8 cellular contexts compared by ENCODE assay signal in the genomic region with DNA sequence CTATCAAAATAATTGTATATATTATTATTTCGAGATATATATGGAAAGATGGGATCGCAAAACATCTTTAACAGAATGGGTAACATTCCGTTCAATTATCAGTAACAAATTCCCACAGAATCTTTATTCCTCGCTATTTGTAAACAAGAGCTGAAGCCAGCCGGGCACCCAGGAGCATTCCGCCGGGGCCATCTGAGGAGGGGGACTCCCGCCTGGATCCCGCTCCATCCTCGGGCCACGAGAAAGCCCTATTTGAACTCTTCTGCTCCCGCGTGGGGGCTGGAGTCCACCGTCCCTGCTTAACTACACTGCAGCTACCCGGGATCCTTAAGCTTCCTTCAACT. TPM values are rescaled to one million over a fixed set of nuclear protein-coding genes. Genes with fewer than 3 reads are reported as not detected.
DNase-seq lines count a peak whose midpoint lies in the region; ATAC-seq and TF ChIP-seq lines count a peak whose summit lies in the region.

No MANE protein-coding gene starts in this region.

- H3K27ac ChIP-seq in mammary epithelial cell (ENCODE audit: insufficient read depth, low read depth, low read length) (peak overlapping the region; percentile 86), lung (ENCODE audit: low read depth in 1 of 2, low read length in 1 of 2) (peak overlapping the region; percentile 0 to 23), tibial artery (peak overlapping the region; percentile 86 to 89)

- no peak for ATAC-seq in activated T-cell treated with anti-CD3 and anti-CD28 coated beads, Interleukin-2, amount 50 U/mL, for 72 hours (replicated peaks in 1 of 2)
- ATAC-seq in lung (ENCODE audit: insufficient read depth, low FRiP score) = no peak
- ATAC-seq in GM18867 (IDR thresholded peaks at IDR 0.05; ENCODE audit: unreplicated experiment) = no peak

- no peaks in the 10 kb centered on the region for H3K36me3 ChIP-seq in mammary epithelial cell (ENCODE audit: insufficient read depth, low read length)
- H3K36me3 ChIP-seq in lung (ENCODE audit: control insufficient read depth in 2 of 2, insufficient read depth in 2 of 2, low read length in 2 of 2) = no peaks in the 10 kb centered on the region
- no peaks in the 10 kb centered on the region for H3K36me3 ChIP-seq in tibial artery

- dilution Hi-C loops in mammary epithelial cell (cut with HindIII; ENCODE audit: low sequenced_read_pairs) = no loop called here

- TF ChIP-seq CTCF in mammary epithelial cell (conservative IDR thresholded peaks at IDR 0.05 in 1 of 2, IDR thresholded peaks at IDR 0.05 in 1 of 2; ENCODE audit: extremely low read depth in 1 of 2, insufficient read depth in 1 of 2, low read depth in 1 of 2, low read length in 2 of 2) = no peak
- no peak for TF ChIP-seq CTCF in lung (IDR thresholded peaks at IDR 0.05; ENCODE audit: control extremely low read depth, extremely low read depth)
- TF ChIP-seq CTCF in tibial artery (IDR thresholded peaks at IDR 0.05) = no peak

- peak overlapping the region; percentile 69 to 89 (median 84) for H3K4me3 ChIP-seq in mammary epithelial cell (replicated peaks in 1 of 3; ENCODE audit: insufficient read depth in 1 of 3, low read depth in 2 of 3, low read length in 3 of 3)
- peak overlapping the region; percentile 27 for H3K4me3 ChIP-seq in lung
- peak overlapping the region; percentile 60 to 64 for H3K4me3 ChIP-seq in tibial artery

- H3K4me2 ChIP-seq in mammary epithelial cell (ENCODE audit: insufficient read depth, low read depth, low read length) = peak overlapping the region; percentile 99

- H3K79me2 ChIP-seq in mammary epithelial cell (ENCODE audit: insufficient read depth, low read length) = peaks cover 30% of the 10 kb centered on the region

- H3K27me3 Mint-ChIP-seq in activated T-cell treated with anti-CD3 and anti-CD28 coated beads, Interleukin-2, amount 50 U/mL, for 72 hours (ENCODE audit: low read depth) = peaks cover 36% of the 10 kb centered on the region

- H2AFZ ChIP-seq in mammary epithelial cell (ENCODE audit: low read depth, low read length) = peak overlapping the region; percentile 89

- no peaks in the 10 kb centered on the region for H3K9me3 ChIP-seq in mammary epithelial cell (replicated peaks; ENCODE audit: insufficient read depth, low read length)
- H3K9me3 ChIP-seq in lung (ENCODE audit: control insufficient read depth in 2 of 2, insufficient read depth in 1 of 2, low read length in 1 of 2) = no peaks in the 10 kb centered on the region
- no peaks in the 10 kb centered on the region for H3K9me3 ChIP-seq in tibial artery

- H3K9me3 Mint-ChIP-seq in activated T-cell treated with anti-CD3 and anti-CD28 coated beads, Interleukin-2, amount 50 U/mL, for 72 hours = peaks cover 0 to 4% of the 10 kb centered on the region in 2 donors

- H3K4me1 Mint-ChIP-seq in activated T-cell treated with anti-CD3 and anti-CD28 coated beads, Interleukin-2, amount 50 U/mL, for 72 hours (ENCODE audit: low read depth) = peaks cover 9% of the 10 kb centered on the region

- intact Hi-C loops in mammary epithelial cell (cut with micrococcal nuclease) (no loop called here), tibial artery (cut with DNase I; ENCODE audit: low total_unique reads) (no loop called here)

- H3K9ac ChIP-seq in mammary epithelial cell (ENCODE audit: insufficient read depth, low read length) = peak overlapping the region; percentile 84

- CTCF ChIA-PET in mammary epithelial cell (lab: Charles Lee; ENCODE audit: low non-redundant PET) = no interaction called here

- peaks cover 0 to 5% of the 10 kb centered on the region in 2 donors for H3K36me3 Mint-ChIP-seq in activated T-cell treated with anti-CD3 and anti-CD28 coated beads, Interleukin-2, amount 50 U/mL, for 72 hours (ENCODE audit: insufficient read depth in 2 of 2)

- H3K27ac Mint-ChIP-seq in activated T-cell treated with anti-CD3 and anti-CD28 coated beads, Interleukin-2, amount 50 U/mL, for 72 hours = no peak overlapping the region

- H3K27me3 ChIP-seq in mammary epithelial cell (ENCODE audit: insufficient read depth, low read length) (no peaks in the 10 kb centered on the region), lung (ENCODE audit: control insufficient read depth, insufficient read depth) (no peaks in the 10 kb centered on the region), tibial artery (no peaks in the 10 kb centered on the region)

- DNase-seq in activated T-cell treated with anti-CD3 and anti-CD28 coated beads, Interleukin-2, amount 50 U/mL, for 72 hours = peak in 1 of 2 donors; percentile 2
- DNase-seq in activated T-cell treated with anti-CD3 and anti-CD28 coated beads, Interleukin-2, amount 50 U/mL, for 48 hours = no peak
- DNase-seq in mammary epithelial cell (no peak), lung (ENCODE audit: low spot score) (no peak), tibial artery (peak in 1 of 2 donors; percentile 23), epidermal melanocyte (ENCODE audit: insufficient read length, low spot score) (no peak), NCI-H1092 (lab: John Stamatoyannopoulos, UW) (no peak)

- WGBS in mammary epithelial cell (ENCODE audit: low coverage, missing lambda C conversion rate) = 2% methylated on average over 13 of the region's 15 CpGs
- 5 to 6% methylated on average over 15 of the region's 15 CpGs for WGBS in lung, 2 donors

- BruUV-seq in mammary epithelial cell (replicated peaks; lab: Mats Ljungman, UMichigan) = no TSS peak

- H4K20me1 ChIP-seq in mammary epithelial cell (ENCODE audit: insufficient read depth, low read length) = no peaks in the 10 kb centered on the region

- H3K4me3 Mint-ChIP-seq in activated T-cell treated with anti-CD3 and anti-CD28 coated beads, Interleukin-2, amount 50 U/mL, for 72 hours = peak overlapping the region; percentile 46 to 96

- in situ Hi-C loops in mammary epithelial cell (cut with MboI; ENCODE audit: low sequenced_read_pairs in 2 of 2) = no loop called here

- H3K4me1 ChIP-seq in mammary epithelial cell (ENCODE audit: insufficient read depth, low read length) = peaks cover 17% of the 10 kb centered on the region
- peaks cover 0 to 10% of the 10 kb centered on the region in 2 donors for H3K4me1 ChIP-seq in lung (ENCODE audit: control insufficient read depth in 2 of 2, insufficient read depth in 2 of 2, low read length in 2 of 2)
- peaks cover 0 to 23% (median 4%) of the 10 kb centered on the region in 4 donors for H3K4me1 ChIP-seq in tibial artery

RNA-seq across cellular contexts. Expression of a gene that starts 0.7 kb away (rescaled TPM):
- under 1 TPM; 0.41 to 0.72 TPM for total RNA-seq in activated T-cell treated with anti-CD3 and anti-CD28 coated beads, Interleukin-2, amount 50 U/mL, for 72 hours
- total RNA-seq in mammary epithelial cell (10 to 100 TPM in 1 of 2 donors, 1 to 10 TPM in 1; 4.3 to 20.7 TPM), lung (1 to 10 TPM; 5.9 to 9.0 TPM)
- polyA plus RNA-seq in mammary epithelial cell (16.2 TPM), lung (1 to 10 TPM; 1.7 to 7.3 TPM)
- polyA minus RNA-seq in mammary epithelial cell = 47.5 TPM

RNA-seq across cellular contexts. Expression of a gene that starts 14.5 kb away (rescaled TPM):
- 10 to 100 TPM; 34.9 to 38.0 TPM for total RNA-seq in activated T-cell treated with anti-CD3 and anti-CD28 coated beads, Interleukin-2, amount 50 U/mL, for 72 hours
- 10 to 100 TPM; 71.3 to 84.2 TPM for total RNA-seq in mammary epithelial cell
- 83.6 TPM for polyA plus RNA-seq in mammary epithelial cell
- polyA minus RNA-seq in mammary epithelial cell = 112 TPM
- 10 to 100 TPM; 35.8 to 45.2 TPM for total RNA-seq in lung
- 10 to 100 TPM; 19.2 to 92.6 TPM for polyA plus RNA-seq in lung

Comparison
In these comparisons a context has a peak if more than half of its experiments do, and no peak if none do; other contexts are left out.
1. H3K27ac ChIP-seq: peak in every context shown above with its lines; median percentile 88 in tibial artery; 86 in mammary epithelial cell; 12 in lung.
2. H3K4me3 ChIP-seq: peak in every context shown above with its lines; median percentile 84 in mammary epithelial cell; 62 in tibial artery; 27 in lung.